Comparison of ENCODE assay signal across 15 cellular contexts in genomic region chr10:74437822-74438221, GRCh38.
A peak's percentile ranks its signal among the peaks of the same experiment; 100 is the strongest.
DNase-seq lines count a peak whose midpoint lies in the region; ATAC-seq, FAIRE-seq and TF ChIP-seq lines count a peak whose summit lies in the region.
"Had no signal": no experiment of that assay in that cellular context is flagged by ENCODE, and none has a peak within 500 bp of the region (broad histone marks: within the 10 kb centered on the region; RNA-seq: fewer than 3 reads in every experiment).

No MANE protein-coding gene starts in this region.

- no peak overlapping the region for H3K4ac ChIP-seq in H9 (ENCODE audit: low read depth, low read length)

- no peak overlapping the region for H3K23ac ChIP-seq in H9 (ENCODE audit: insufficient read length, low read depth, low read length)

- FAIRE-seq in astrocyte (lab: Jason Lieb, UNC): peak; percentile 97

- H4K8ac ChIP-seq in H9 (replicated peaks; ENCODE audit: insufficient read length, low read depth, low read length): no peak overlapping the region

- DNase-seq in AG04449 (ENCODE audit: low read depth, low spot score) (peak; percentile 26), H9 (no peak), astrocyte (ENCODE audit: low read depth) (peak; percentile 79), glutamatergic neuron (no peak)
- DNase-seq in activated naive CD4-positive, alpha-beta T cell treated with anti-CD3 and anti-CD28 coated beads for 36 hours: no peak
- DNase-seq: CD4-positive, CD25-positive, alpha-beta regulatory T cell; NCI-H1105 treated with DMSO at 0.1 percent for 48 hours; RPMI8226; stimulated activated CD4-positive, alpha-beta T cell treated with anti-CD3 and anti-CD28 coated beads, Interleukin-2, amount 100 ng/mL, for 24 hours had no signal

- no peak overlapping the region for H3K14ac ChIP-seq in H9 (ENCODE audit: insufficient read depth, low read length)

- no peak overlapping the region for H4K91ac ChIP-seq in H9 (ENCODE audit: insufficient read length, low read depth, low read length)

- H3K27me3 ChIP-seq in H9 (ENCODE audit: insufficient read depth, low read length) (no peaks in the 10 kb centered on the region), astrocyte (ENCODE audit: insufficient read depth, low read length) (no peaks in the 10 kb centered on the region)

- H3K79me2 ChIP-seq in H9 (ENCODE audit: insufficient read depth, low read length) (no peaks in the 10 kb centered on the region), astrocyte (ENCODE audit: insufficient read depth, low read length) (no peaks in the 10 kb centered on the region)

- POLR2A ChIA-PET in AG04449 (lab: Yijun Ruan, JAX): no interaction called here

- H3K9ac ChIP-seq in H9 (ENCODE audit: extremely low read depth, insufficient read length, low read length): no peak overlapping the region
- no peak overlapping the region for H3K9ac ChIP-seq in astrocyte (ENCODE audit: low read length)

- H3K23me2 ChIP-seq in H9 (ENCODE audit: insufficient read length, low read depth, low read length, poor library complexity, severe bottlenecking): no peaks in the 10 kb centered on the region

- H2AFZ ChIP-seq in H9 (ENCODE audit: low read length) (no peak overlapping the region), astrocyte (ENCODE audit: low read depth, low read length) (no peak overlapping the region)

- no peak overlapping the region for H2BK15ac ChIP-seq in H9 (ENCODE audit: low read depth, low read length)

- no peak overlapping the region for H3T11ph ChIP-seq in H9 (ENCODE audit: low read length)

- H4K20me1 ChIP-seq in H9 (ENCODE audit: control insufficient read depth, insufficient read depth, insufficient read length): no peaks in the 10 kb centered on the region
- no peaks in the 10 kb centered on the region for H4K20me1 ChIP-seq in astrocyte (ENCODE audit: insufficient read depth, low read length)

- no peaks in the 10 kb centered on the region for H3K9me3 ChIP-seq in H9 (ENCODE audit: control insufficient read depth, low read depth, low read length)
- no peaks in the 10 kb centered on the region for H3K9me3 ChIP-seq in astrocyte (ENCODE audit: insufficient read depth, low read depth, low read length)

- H3K27ac ChIP-seq in H9 (ENCODE audit: insufficient read length, low read depth, low read length) (no peak overlapping the region), astrocyte (ENCODE audit: low read depth, low read length) (no peak overlapping the region)

- no peaks in the 10 kb centered on the region for H3K27me3 Mint-ChIP-seq in H9 (ENCODE audit: low read depth)
- H3K27me3 Mint-ChIP-seq in astrocyte (ENCODE audit: low read depth, unreplicated experiment): no peaks in the 10 kb centered on the region
- no peaks in the 10 kb centered on the region for H3K27me3 Mint-ChIP-seq in glutamatergic neuron (ENCODE audit: unreplicated experiment)
- no peaks in the 10 kb centered on the region for H3K27me3 Mint-ChIP-seq in activated T-helper 17 cell treated with anti-CD3 and anti-CD28 coated beads, Interleukin-2, amount 50 U/mL, for 72 hours
- no peaks in the 10 kb centered on the region for H3K27me3 Mint-ChIP-seq in activated naive CD4-positive, alpha-beta T cell treated with anti-CD3 and anti-CD28 coated beads for 36 hours (ENCODE audit: low read depth)
- H3K27me3 Mint-ChIP-seq: activated naive CD4-positive, alpha-beta T cell treated with anti-CD3 and anti-CD28 coated beads, Interleukin-2, amount 50 U/mL, for 24 hours; CD4-positive, CD25-positive, alpha-beta regulatory T cell; stimulated activated memory B cell treated with anti-CD40 and anti-IgM and Interleukin-4, amounts not matched to agents 10 μg/mL and 1 μg/mL and 100 μg/mL, for 72 hours had no signal

- no peak for ATAC-seq in activated T-helper 17 cell treated with anti-CD3 and anti-CD28 coated beads, Interleukin-2, amount 50 U/mL, for 72 hours (replicated peaks)
- no peak for ATAC-seq in GM21381 (IDR thresholded peaks at IDR 0.05; ENCODE audit: unreplicated experiment)
- no peak for ATAC-seq in HG02852 (IDR thresholded peaks at IDR 0.05; ENCODE audit: unreplicated experiment)
- ATAC-seq: stimulated activated memory B cell treated with anti-CD40 and anti-IgM and Interleukin-4, amounts not matched to agents 10 μg/mL and 1 μg/mL and 100 μg/mL, for 72 hours had no signal

- H3K4me2 ChIP-seq in H9 (ENCODE audit: insufficient read depth, insufficient read length, low read length): no peak overlapping the region
- H3K4me2 ChIP-seq in astrocyte (ENCODE audit: low read length): peak overlapping the region; percentile 49

- H3K4me3 Mint-ChIP-seq in H9 (no peak overlapping the region), astrocyte (ENCODE audit: unreplicated experiment) (no peak overlapping the region), glutamatergic neuron (ENCODE audit: unreplicated experiment) (no peak overlapping the region)
- no peak overlapping the region for H3K4me3 Mint-ChIP-seq in activated T-helper 17 cell treated with anti-CD3 and anti-CD28 coated beads, Interleukin-2, amount 50 U/mL, for 72 hours
- no peak overlapping the region for H3K4me3 Mint-ChIP-seq in activated naive CD4-positive, alpha-beta T cell treated with anti-CD3 and anti-CD28 coated beads for 36 hours
- H3K4me3 Mint-ChIP-seq: activated naive CD4-positive, alpha-beta T cell treated with anti-CD3 and anti-CD28 coated beads, Interleukin-2, amount 50 U/mL, for 24 hours; CD4-positive, CD25-positive, alpha-beta regulatory T cell; mesothelial cell of epicardium; stimulated activated memory B cell treated with anti-CD40 and anti-IgM and Interleukin-4, amounts not matched to agents 10 μg/mL and 1 μg/mL and 100 μg/mL, for 72 hours had no signal

- H2BK12ac ChIP-seq in H9 (ENCODE audit: insufficient read length, low read depth, low read length): no peak overlapping the region

- H3K27ac Mint-ChIP-seq in H9: peak overlapping the region in 2 of 3 experiments; percentile 13 to 22; a peak in 2 of 7 replicates
- H3K27ac Mint-ChIP-seq in astrocyte (ENCODE audit: unreplicated experiment): peak overlapping the region; percentile 9
- peak overlapping the region; percentile 10 for H3K27ac Mint-ChIP-seq in glutamatergic neuron (ENCODE audit: unreplicated experiment)
- no peak overlapping the region for H3K27ac Mint-ChIP-seq in activated T-helper 17 cell treated with anti-CD3 and anti-CD28 coated beads, Interleukin-2, amount 50 U/mL, for 72 hours
- no peak overlapping the region for H3K27ac Mint-ChIP-seq in activated naive CD4-positive, alpha-beta T cell treated with anti-CD3 and anti-CD28 coated beads for 36 hours
- H3K27ac Mint-ChIP-seq: activated naive CD4-positive, alpha-beta T cell treated with anti-CD3 and anti-CD28 coated beads, Interleukin-2, amount 50 U/mL, for 24 hours; mesothelial cell of epicardium; stimulated activated memory B cell treated with anti-CD40 and anti-IgM and Interleukin-4, amounts not matched to agents 10 μg/mL and 1 μg/mL and 100 μg/mL, for 72 hours had no signal

- H3K4me1 Mint-ChIP-seq in H9 (peaks cover 13 to 16% of the 10 kb centered on the region in 2 experiments), astrocyte (ENCODE audit: low read depth, unreplicated experiment) (peaks cover 24% of the 10 kb centered on the region), glutamatergic neuron (ENCODE audit: low read depth, unreplicated experiment) (peaks cover 4% of the 10 kb centered on the region)
- H3K4me1 Mint-ChIP-seq in activated T-helper 17 cell treated with anti-CD3 and anti-CD28 coated beads, Interleukin-2, amount 50 U/mL, for 72 hours: peaks cover 6% of the 10 kb centered on the region
- H3K4me1 Mint-ChIP-seq in activated naive CD4-positive, alpha-beta T cell treated with anti-CD3 and anti-CD28 coated beads for 36 hours (ENCODE audit: low read depth): peaks cover 18% of the 10 kb centered on the region
- H3K4me1 Mint-ChIP-seq: stimulated activated memory B cell treated with anti-CD40 and anti-IgM and Interleukin-4, amounts not matched to agents 10 μg/mL and 1 μg/mL and 100 μg/mL, for 72 hours had no signal

- H3K9me3 Mint-ChIP-seq in H9 (no peaks in the 10 kb centered on the region), astrocyte (ENCODE audit: unreplicated experiment) (no peaks in the 10 kb centered on the region), glutamatergic neuron (ENCODE audit: unreplicated experiment) (no peaks in the 10 kb centered on the region)
- no peaks in the 10 kb centered on the region for H3K9me3 Mint-ChIP-seq in activated T-helper 17 cell treated with anti-CD3 and anti-CD28 coated beads, Interleukin-2, amount 50 U/mL, for 72 hours
- H3K9me3 Mint-ChIP-seq in activated naive CD4-positive, alpha-beta T cell treated with anti-CD3 and anti-CD28 coated beads for 36 hours: no peaks in the 10 kb centered on the region
- H3K9me3 Mint-ChIP-seq: activated naive CD4-positive, alpha-beta T cell treated with anti-CD3 and anti-CD28 coated beads, Interleukin-2, amount 50 U/mL, for 24 hours; stimulated activated memory B cell treated with anti-CD40 and anti-IgM and Interleukin-4, amounts not matched to agents 10 μg/mL and 1 μg/mL and 100 μg/mL, for 72 hours had no signal

- no peak overlapping the region for H3K18ac ChIP-seq in H9 (ENCODE audit: insufficient read length, low read depth, low read length)

- H3K79me1 ChIP-seq in H9 (ENCODE audit: insufficient read depth, low read depth, low read length, poor library complexity, severe bottlenecking): no peaks in the 10 kb centered on the region

- intact Hi-C loops in activated naive CD4-positive, alpha-beta T cell treated with anti-CD3 and anti-CD28 coated beads for 36 hours (cut with micrococcal nuclease): no loop called here

- H3K4me3 ChIP-seq in AG04449 (ENCODE audit: low read depth, low read length) (no peak overlapping the region), astrocyte (ENCODE audit: insufficient read depth, low read depth, low read length) (no peak overlapping the region)

- H3K36me3 Mint-ChIP-seq in H9 (ENCODE audit: insufficient read depth in 1 of 3, low read depth in 3 of 3) (no peaks in the 10 kb centered on the region), astrocyte (ENCODE audit: low read depth, unreplicated experiment) (peaks cover 4% of the 10 kb centered on the region), glutamatergic neuron (ENCODE audit: unreplicated experiment) (no peaks in the 10 kb centered on the region)
- H3K36me3 Mint-ChIP-seq in activated T-helper 17 cell treated with anti-CD3 and anti-CD28 coated beads, Interleukin-2, amount 50 U/mL, for 72 hours (ENCODE audit: low read depth): peaks cover 7% of the 10 kb centered on the region
- peaks cover 4% of the 10 kb centered on the region for H3K36me3 Mint-ChIP-seq in activated naive CD4-positive, alpha-beta T cell treated with anti-CD3 and anti-CD28 coated beads for 36 hours (ENCODE audit: low read depth)
- H3K36me3 Mint-ChIP-seq: CD4-positive, CD25-positive, alpha-beta regulatory T cell had no signal

- H4K5ac ChIP-seq in H9 (ENCODE audit: insufficient read length, low read depth, low read length): no peak overlapping the region

- H2AK5ac ChIP-seq in H9 (ENCODE audit: insufficient read length, low read length): no peak overlapping the region

- TF ChIP-seq CTCF in AG04449 (IDR thresholded peaks at IDR 0.05; ENCODE audit: insufficient read depth, low read length, missing control alignments): no peak
- no peak for TF ChIP-seq CTCF in H9 (conservative IDR thresholded peaks at IDR 0.05)
- TF ChIP-seq CTCF in astrocyte (IDR thresholded peaks at IDR 0.05; ENCODE audit: insufficient read depth, low read depth, low read length): no peak
- TF ChIP-seq CTCF in glutamatergic neuron (IDR thresholded peaks at IDR 0.05; ENCODE audit: partially characterized antibody, unreplicated experiment): no peak

- no peak overlapping the region for H2BK120ac ChIP-seq in H9 (ENCODE audit: low read depth, low read length, poor library complexity, severe bottlenecking)

- no peak overlapping the region for H2BK5ac ChIP-seq in H9 (ENCODE audit: insufficient read length, low read length)

- H3K56ac ChIP-seq in H9 (ENCODE audit: insufficient read length, low read depth, low read length): no peak overlapping the region

- CTCF ChIA-PET in AG04449 (lab: Yijun Ruan, JAX): no interaction called here
- CTCF ChIA-PET in activated naive CD4-positive, alpha-beta T cell treated with anti-CD3 and anti-CD28 coated beads for 36 hours (lab: Charles Lee): interaction anchor here (0.7 kb wide), 1 partner anchor 1016 kb away, joined by 3 read pairs; no protein-coding TSS in a partner anchor

- no peaks in the 10 kb centered on the region for H3K4me1 ChIP-seq in H9 (ENCODE audit: insufficient read depth, low read length)
- H3K4me1 ChIP-seq in astrocyte (ENCODE audit: insufficient read depth, low read length): peaks cover 21% of the 10 kb centered on the region

- H3K36me3 ChIP-seq in astrocyte (ENCODE audit: insufficient read depth, low read length): no peaks in the 10 kb centered on the region

- no peak overlapping the region for H2BK20ac ChIP-seq in H9 (ENCODE audit: low read depth, low read length, poor library complexity, severe bottlenecking)

Comparison
In these comparisons a context has a peak if more than half of its experiments do, and no peak if none do; other contexts are left out.
1. DNase-seq: peak in AG04449 (single experiment) and astrocyte (single experiment); none in H9 (single experiment), glutamatergic neuron (single experiment) and activated naive CD4-positive, alpha-beta T cell treated with anti-CD3 and anti-CD28 coated beads for 36 hours (single experiment).
2. H3K27ac Mint-ChIP-seq: peak in H9 (2 of 3), astrocyte (single experiment) and glutamatergic neuron (single experiment); none in activated T-helper 17 cell treated with anti-CD3 and anti-CD28 coated beads, Interleukin-2, amount 50 U/mL, for 72 hours (single experiment) and activated naive CD4-positive, alpha-beta T cell treated with anti-CD3 and anti-CD28 coated beads for 36 hours (single experiment).